In the genomic region with DNA sequence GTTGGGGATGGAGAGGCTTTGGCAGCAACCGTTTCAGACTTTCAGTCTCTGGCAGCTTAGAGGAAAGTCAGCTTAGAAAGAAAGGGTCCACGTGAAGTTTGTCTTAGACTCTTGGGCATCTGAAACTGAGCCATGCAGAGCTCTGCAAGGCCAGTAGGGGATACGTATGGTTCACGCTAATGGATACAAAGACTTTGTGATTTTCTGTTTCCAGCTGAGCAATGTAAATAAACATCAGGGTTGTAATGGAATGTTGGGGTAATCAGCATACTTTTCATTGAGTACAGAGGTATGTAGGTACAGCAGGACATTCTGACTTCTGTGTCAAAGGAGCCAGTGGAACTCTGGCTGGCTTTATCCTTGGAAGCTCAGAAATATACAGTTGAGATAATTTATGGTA, we compare ENCODE assay signal across 13 cellular contexts. TPM values are rescaled to one million over a fixed set of nuclear protein-coding genes. Genes with fewer than 3 reads are reported as not detected.
A peak's percentile ranks its signal among the peaks of the same experiment; 100 is the strongest.
DNase-seq lines count a peak whose midpoint lies in the region; ATAC-seq, FAIRE-seq and TF ChIP-seq lines count a peak whose summit lies in the region.
"Had no signal": no experiment of that assay in that cellular context is flagged by ENCODE, and none has a peak within 500 bp of the region (broad histone marks: within the 10 kb centered on the region; RNA-seq: fewer than 3 reads in every experiment).

No MANE protein-coding gene starts in this region.

- POLR2A ChIA-PET in AG04449 (lab: Yijun Ruan, JAX), result no interaction called here
- POLR2A ChIA-PET in K562 (lab: Yijun Ruan, JAX), result interaction anchor here (0.6 to 0.8 kb wide), 3 partner anchors 13 to 1197 kb away, joined by 3 read pairs; no protein-coding TSS in a partner anchor

- peaks cover 5 to 11% (median 10%) of the 10 kb centered on the region in 3 experiments; a peak in 6 of 7 replicates for H3K36me3 Mint-ChIP-seq in H9 (ENCODE audit: insufficient read depth in 1 of 3, low read depth in 3 of 3)

- no peak overlapping the region for H2BK5ac ChIP-seq in H9 (ENCODE audit: insufficient read length, low read length)

- TF ChIP-seq EP300 in K562 (IDR thresholded peaks at IDR 0.05; ENCODE audit: low read length), result no peak

- CTCF ChIA-PET in AG04449 (lab: Yijun Ruan, JAX) (interaction anchor here (0.7 to 2.3 kb wide), 9 partner anchors 9 to 402 kb away, joined by 3 to 10 read pairs (median 4); a partner anchor contains a TSS), K562 (lab: Yijun Ruan, JAX; ENCODE audit: low intra/inter-chr PET ratio) (no interaction called here)

- no CpG with 5 or more reads among the region's 4 CpGs for WGBS in H9 (ENCODE audit: extremely low coverage, insufficient read length, low lambda C conversion rate)
- 64% methylated on average over 4 of the region's 4 CpGs for WGBS in K562 (ENCODE audit: insufficient coverage, low coverage, missing lambda C conversion rate)

- H3K14ac ChIP-seq in H9 (ENCODE audit: insufficient read depth, low read length), result no peak overlapping the region

- H3K79me2 ChIP-seq in H9 (ENCODE audit: insufficient read depth, low read length) (no peaks in the 10 kb centered on the region), K562 (ENCODE audit: control insufficient read depth, insufficient read depth, low read length) (no peaks in the 10 kb centered on the region), keratinocyte (ENCODE audit: control insufficient read depth, insufficient read depth, low read length) (peaks cover 6% of the 10 kb centered on the region)

- peak overlapping the region in 1 of 3 experiments; percentile 76; a peak in 2 of 7 replicates for H3K27ac Mint-ChIP-seq in H9

- H2AK5ac ChIP-seq in H9 (ENCODE audit: insufficient read length, low read length), result no peak overlapping the region

- TF ChIP-seq CTCF in AG04449 (IDR thresholded peaks at IDR 0.05; ENCODE audit: insufficient read depth, low read length, missing control alignments) (peak; percentile 10), H9 (conservative IDR thresholded peaks at IDR 0.05) (peak; percentile 69), K562 (IDR thresholded peaks at IDR 0.05 in 2 of 3, conservative IDR thresholded peaks at IDR 0.05 in 1 of 3; ENCODE audit: insufficient read depth in 2 of 3, low read depth in 1 of 3, low read length in 3 of 3) (peak in 1 of 3 experiments; percentile 10; a peak in 1 of 6 replicates), keratinocyte (optimal IDR thresholded peaks at IDR 0.05 in 1 of 3, IDR thresholded peaks at IDR 0.05 in 1 of 3, conservative IDR thresholded peaks at IDR 0.05 in 1 of 3; ENCODE audit: extremely low read depth in 1 of 3, insufficient read depth in 2 of 3, low read length in 3 of 3) (peak in 2 of 3 experiments; percentile 10 to 12), GM13977 (IDR thresholded peaks at IDR 0.05; ENCODE audit: extremely low read depth, insufficient read depth, missing control alignments) (no peak)

- H3K56ac ChIP-seq in H9 (ENCODE audit: insufficient read length, low read depth, low read length), result no peak overlapping the region

- H3K27me3 ChIP-seq in H9 (ENCODE audit: insufficient read depth, low read length) (no peaks in the 10 kb centered on the region), K562 (ENCODE audit: control insufficient read depth in 2 of 2, insufficient read depth in 2 of 2, low read length in 2 of 2) (no peaks in the 10 kb centered on the region), keratinocyte (ENCODE audit: control insufficient read depth, extremely low read depth, insufficient read depth, low read length) (no peaks in the 10 kb centered on the region)
- H3K27me3 ChIP-seq: uterus had no signal

- H3T11ph ChIP-seq in H9 (ENCODE audit: low read length), result no peak overlapping the region

- H2AFZ ChIP-seq in H9 (ENCODE audit: low read length) (no peak overlapping the region), K562 (ENCODE audit: low read depth, low read length) (no peak overlapping the region), keratinocyte (ENCODE audit: control insufficient read depth, low read length) (no peak overlapping the region)

- no peaks in the 10 kb centered on the region for H3K23me2 ChIP-seq in H9 (ENCODE audit: insufficient read length, low read depth, low read length, poor library complexity, severe bottlenecking)

- H3K9ac ChIP-seq in H9 (ENCODE audit: extremely low read depth, insufficient read length, low read length) (no peak overlapping the region), K562 (ENCODE audit: insufficient read depth in 1 of 2, low read depth in 2 of 2, low read length in 2 of 2) (no peak overlapping the region), keratinocyte (ENCODE audit: control insufficient read depth, extremely low read depth, insufficient read depth, low read length) (no peak overlapping the region)

- H2BK12ac ChIP-seq in H9 (ENCODE audit: insufficient read length, low read depth, low read length), result no peak overlapping the region

- dilution Hi-C loops in keratinocyte (cut with MboI; ENCODE audit: extremely low pct_ligation_motif_present, low sequenced_read_pairs), result no loop called here

- in situ Hi-C loops in K562 (cut with MboI), result no loop called here
- in situ Hi-C loops in GM13977 (cut with MboI; ENCODE audit: low pct_unique_long_range_greater_than_20kb, low sequenced_read_pairs, unreplicated experiment), result no loop called here

- H4K20me1 ChIP-seq in H9 (ENCODE audit: control insufficient read depth, insufficient read depth, insufficient read length) (no peaks in the 10 kb centered on the region), K562 (replicated peaks; ENCODE audit: control insufficient read depth, insufficient read depth, low read length) (no peaks in the 10 kb centered on the region), keratinocyte (ENCODE audit: control insufficient read depth, extremely low read depth, insufficient read depth, low read length) (no peaks in the 10 kb centered on the region)

- H2BK20ac ChIP-seq in H9 (ENCODE audit: low read depth, low read length, poor library complexity, severe bottlenecking), result no peak overlapping the region

- H3K4me1 Mint-ChIP-seq in H9, result peaks cover 41 to 45% of the 10 kb centered on the region in 2 experiments

- no TSS peak for BruUV-seq in K562 (replicated peaks; lab: Mats Ljungman, UMichigan)

- H3K9me1 ChIP-seq in K562 (ENCODE audit: control insufficient read depth, insufficient read depth, low read length) (no peaks in the 10 kb centered on the region), keratinocyte (ENCODE audit: control insufficient read depth, extremely low read depth, insufficient read depth, low read length) (peaks cover under 1% of the 10 kb centered on the region)

- H3K27ac ChIP-seq in H9 (ENCODE audit: insufficient read length, low read depth, low read length) (no peak overlapping the region), K562 (ENCODE audit: extremely low read depth, low read depth, low read length) (no peak overlapping the region), keratinocyte (ENCODE audit: control insufficient read depth, insufficient read depth, low read length) (no peak overlapping the region)
- H3K27ac ChIP-seq: uterus had no signal

- FAIRE-seq in K562 (lab: Jason Lieb, UNC) (peak; percentile 37), keratinocyte (lab: Jason Lieb, UNC) (no peak)
- FAIRE-seq: bronchial epithelial cell had no signal

- no peak for TF ChIP-seq RAD21 in K562 (CRISPR knock-in tag; conservative IDR thresholded peaks at IDR 0.05 in 1 of 2, IDR thresholded peaks at IDR 0.05 in 1 of 2)

- no peak overlapping the region for H3K23ac ChIP-seq in H9 (ENCODE audit: insufficient read length, low read depth, low read length)

- no peak for TF ChIP-seq POLR2A in K562 (conservative IDR thresholded peaks at IDR 0.05)

- DNase-seq in AG04449 (ENCODE audit: low read depth, low spot score) (no peak), H9 (peak; percentile 49), K562 (ENCODE audit: extremely low read depth in 1 of 4, low spot score in 3 of 4) (no peak), keratinocyte (ENCODE audit: low read depth, low spot score) (no peak), NCI-H2081 (lab: John Stamatoyannopoulos, UW) (no peak), GM13977 (ENCODE audit: low spot score) (no peak), NCI-H524 treated with DMSO at 0.1 percent for 48 hours (lab: John Stamatoyannopoulos, UW) (no peak), NCI-H1417 treated with DMSO at 0.1 percent for 48 hours (lab: John Stamatoyannopoulos, UW) (no peak)
- DNase-seq: activated CD4-positive, alpha-beta T cell treated with anti-CD3 and anti-CD28 coated beads, Interleukin-2, amount 50 U/mL, for 4 hours; activated effector memory CD4-positive, alpha-beta T cell treated with anti-CD3 and anti-CD28 coated beads, Interleukin-2, amount 50 U/mL, for 16 hours; kidney glomerular epithelial cell; uterus had no signal

- peaks cover 0 to 2% of the 10 kb centered on the region in 2 experiments; a peak in 3 of 5 replicates for H3K9me3 Mint-ChIP-seq in H9

- peak; percentile 63 for ATAC-seq in K562

- H4K91ac ChIP-seq in H9 (ENCODE audit: insufficient read length, low read depth, low read length), result no peak overlapping the region

- H3K18ac ChIP-seq in H9 (ENCODE audit: insufficient read length, low read depth, low read length), result no peak overlapping the region

- H3K27me3 Mint-ChIP-seq in H9 (ENCODE audit: low read depth), result no peaks in the 10 kb centered on the region

- no peak overlapping the region for H3K4ac ChIP-seq in H9 (ENCODE audit: low read depth, low read length)

- H3K36me3 ChIP-seq in K562 (ENCODE audit: control insufficient read depth, insufficient read depth, low read length), result peaks cover 22% of the 10 kb centered on the region; the same call in 2 of the 3 replicates
- H3K36me3 ChIP-seq in keratinocyte (ENCODE audit: control insufficient read depth in 2 of 2, extremely low read depth in 1 of 2, insufficient read depth in 2 of 2, low read length in 2 of 2), result peaks cover 7 to 10% of the 10 kb centered on the region in 2 experiments
- H3K36me3 ChIP-seq: uterus had no signal

- no peak overlapping the region for H2BK120ac ChIP-seq in H9 (ENCODE audit: low read depth, low read length, poor library complexity, severe bottlenecking)

- no peak overlapping the region for H3K4me2 ChIP-seq in H9 (ENCODE audit: insufficient read depth, insufficient read length, low read length)
- no peak overlapping the region for H3K4me2 ChIP-seq in K562 (ENCODE audit: insufficient read depth, low read length)
- no peak overlapping the region for H3K4me2 ChIP-seq in keratinocyte (ENCODE audit: control insufficient read depth, extremely low read depth, insufficient read depth, low read depth, low read length)

- H3K79me1 ChIP-seq in H9 (ENCODE audit: insufficient read depth, low read depth, low read length, poor library complexity, severe bottlenecking), result no peaks in the 10 kb centered on the region

- H3K4me3 ChIP-seq in AG04449 (ENCODE audit: low read depth, low read length), result no peak overlapping the region
- H3K4me3 ChIP-seq in K562, result no peak overlapping the region
- no peak overlapping the region for H3K4me3 ChIP-seq in keratinocyte (ENCODE audit: control insufficient read depth in 2 of 3, extremely low read depth in 1 of 3, insufficient read depth in 2 of 3, low read depth in 1 of 3, low read length in 3 of 3)
- H3K4me3 ChIP-seq: uterus had no signal

- H3K4me3 Mint-ChIP-seq in H9, result peak overlapping the region in 1 of 2 experiments; percentile 22; a peak in 2 of 5 replicates

- H4K8ac ChIP-seq in H9 (replicated peaks; ENCODE audit: insufficient read length, low read depth, low read length), result no peak overlapping the region

- intact Hi-C loops in K562 (cut with micrococcal nuclease), result no loop called here

- H3K4me1 ChIP-seq in H9 (ENCODE audit: insufficient read depth, low read length), result no peaks in the 10 kb centered on the region
- no peaks in the 10 kb centered on the region for H3K4me1 ChIP-seq in K562 (replicated peaks in 1 of 2; ENCODE audit: control insufficient read depth in 2 of 2, insufficient read depth in 2 of 2, low read length in 2 of 2)
- peaks cover 17% of the 10 kb centered on the region for H3K4me1 ChIP-seq in keratinocyte (ENCODE audit: control insufficient read depth, extremely low read depth, insufficient read depth, low read length)
- H3K4me1 ChIP-seq: uterus had no signal

- H3K9me3 ChIP-seq in H9 (ENCODE audit: control insufficient read depth, low read depth, low read length), result no peaks in the 10 kb centered on the region
- no peaks in the 10 kb centered on the region for H3K9me3 ChIP-seq in K562 (replicated peaks; ENCODE audit: control insufficient read depth, insufficient read depth, low read depth, low read length)
- no peaks in the 10 kb centered on the region for H3K9me3 ChIP-seq in keratinocyte (ENCODE audit: control insufficient read depth, low read depth, low read length)
- H3K9me3 ChIP-seq: uterus had no signal

- no peak overlapping the region for H4K5ac ChIP-seq in H9 (ENCODE audit: insufficient read length, low read depth, low read length)

- H2BK15ac ChIP-seq in H9 (ENCODE audit: low read depth, low read length), result no peak overlapping the region

RNA-seq across cellular contexts. Expression of a gene that starts 31.0 kb away (rescaled TPM):
- 24.6 and 27.1 TPM in 2 replicates for total RNA-seq in H9 (2021)
- total RNA-seq in K562 (2011; cell fraction: chromatin; rRNA removed; ENCODE audit: low replicate concordance), result 8.4 and 11.1 TPM in 2 replicates
- total RNA-seq in K562 (2011; cell fraction: nucleolus; rRNA removed), result 7.0 and 9.2 TPM in 2 replicates
- total RNA-seq in K562 (2011; cell fraction: nucleoplasm; rRNA removed), result 10.0 and 20.5 TPM in 2 replicates
- total RNA-seq in K562 (2014; rRNA removed), result 32.6 and 38.2 TPM in 2 replicates
- 38.4 and 42.0 TPM in 2 replicates for total RNA-seq in K562 (2014; rRNA removed; fragmentation: Illumina TruSeq; extraction: Trizol)
- 58.1 and 65.6 TPM in 2 replicates for total RNA-seq in K562 (2015; rRNA removed; fragmentation: Illumina TruSeq; extraction: Trizol)
- 30.9 and 31.6 TPM in 2 replicates for total RNA-seq in K562 (2021)
- 53.5 and 64.2 TPM in 2 replicates for polyA plus RNA-seq in K562 (2011; rRNA removed)
- 26.9 and 46.9 TPM in 2 replicates for polyA plus RNA-seq in K562 (2011; cell fraction: cytosol; rRNA removed)
- 11.6 and 15.0 TPM in 2 replicates for polyA plus RNA-seq in K562 (2011; cell fraction: nucleus; rRNA removed)
- polyA plus RNA-seq in K562 (2012), result 67.0 TPM in 2 replicates
- polyA plus RNA-seq in K562 (2014; fragmentation: Illumina TruSeq; extraction: Trizol), result 48.1 and 56.8 TPM in 2 replicates
- polyA plus RNA-seq in K562 (2014; fragmentation: Nextera tagmentation; extraction: Ambion mirVana), result 10 to 100 TPM; 14.8 to 29.9 TPM
- polyA plus RNA-seq in K562 (2014; rRNA removed), result 41.1 and 46.6 TPM in 2 replicates
- 38.1 and 47.9 TPM in 2 replicates for polyA minus RNA-seq in K562 (2011; rRNA and poly(A)+ RNA removed)
- 17.7 and 19.5 TPM in 2 replicates for polyA minus RNA-seq in K562 (2011; cell fraction: cytosol; rRNA and poly(A)+ RNA removed)
- 7.8 and 12.8 TPM in 2 replicates for polyA minus RNA-seq in K562 (2011; cell fraction: nucleus; rRNA and poly(A)+ RNA removed)
- 52.8 to 80.8 TPM (median 60.6 TPM) in 3 replicates for polyA plus RNA-seq in keratinocyte
- 54.8 TPM for polyA plus RNA-seq in keratinocyte (2011; ENCODE audit: low read depth)
- 63.8 and 90.6 TPM in 2 replicates for polyA plus RNA-seq in keratinocyte (2011; cell fraction: cytosol; rRNA removed)
- 26.9 and 35.5 TPM in 2 replicates for polyA plus RNA-seq in keratinocyte (2011; cell fraction: nucleus; rRNA removed)
- 43.6 and 58.8 TPM in 2 replicates for polyA plus RNA-seq in keratinocyte (2012; ENCODE audit: low replicate concordance)
- polyA minus RNA-seq in keratinocyte, result 8.1 to 32.2 TPM (median 25.4 TPM) in 3 replicates
- 33.6 TPM for polyA minus RNA-seq in keratinocyte (2011; cell fraction: cytosol; rRNA and poly(A)+ RNA removed)
- polyA minus RNA-seq in keratinocyte (2011; cell fraction: nucleus; rRNA and poly(A)+ RNA removed), result 9.0 and 11.5 TPM in 2 replicates
